ENCODE assay signal across 8 cellular contexts in the genomic region with DNA sequence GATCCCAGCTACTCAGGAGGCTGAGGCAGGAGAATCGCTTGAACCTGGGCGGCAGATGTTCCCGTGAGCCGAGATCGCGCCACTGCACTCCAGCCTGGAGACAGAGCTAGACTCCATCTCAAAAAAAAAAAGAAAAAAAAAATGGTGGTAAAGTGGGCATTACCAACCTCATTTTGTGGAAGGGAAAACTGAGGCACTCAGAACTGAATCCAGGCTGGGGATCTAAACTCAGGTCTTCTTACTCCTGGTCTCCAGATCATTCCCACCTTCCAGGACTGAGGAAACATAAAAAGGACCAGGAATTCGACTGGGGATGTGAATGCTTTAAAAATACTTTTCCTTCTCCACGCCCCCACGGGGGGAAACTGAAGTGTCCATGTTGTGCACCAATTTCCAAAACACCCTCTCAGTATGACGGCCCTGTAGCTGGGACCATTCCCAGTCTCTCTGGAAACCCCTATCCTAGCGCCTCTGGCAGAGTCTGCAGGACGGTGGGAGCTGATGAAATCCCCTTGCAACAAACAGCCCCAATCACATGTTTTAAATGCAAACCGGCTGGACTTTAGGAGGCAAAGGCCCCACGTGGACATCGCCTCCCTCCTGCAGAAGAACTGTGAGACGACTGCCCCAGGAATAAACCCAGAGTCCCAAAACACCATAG. TPM values are rescaled to one million over a fixed set of nuclear protein-coding genes. Genes with fewer than 3 reads are reported as not detected.
DNase-seq lines count a peak whose midpoint lies in the region; ATAC-seq, FAIRE-seq and TF ChIP-seq lines count a peak whose summit lies in the region.

No MANE protein-coding gene starts in this region.

- no peaks in the 10 kb centered on the region for H3K36me3 ChIP-seq in sigmoid colon

- peak overlapping the region; percentile 92 to 98 for H3K4me3 Mint-ChIP-seq in effector memory CD8-positive, alpha-beta T cell

- no peak for FAIRE-seq in frontal cortex (lab: Jason Lieb, UNC)

- no peaks in the 10 kb centered on the region for H3K27me3 Mint-ChIP-seq in effector memory CD8-positive, alpha-beta T cell

- ATAC-seq in effector memory CD8-positive, alpha-beta T cell (replicated peaks): no peak
- ATAC-seq in HG03460 (IDR thresholded peaks at IDR 0.05; ENCODE audit: unreplicated experiment): no peak

- intact Hi-C loops in sigmoid colon (cut with DNase I): loop anchor here (2.0 to 5.0 kb wide), 2 partner anchors 48 to 191 kb away; a partner anchor contains a TSS

- no peak for TF ChIP-seq POLR2A in sigmoid colon (IDR thresholded peaks at IDR 0.05)

- WGBS in sigmoid colon, 2 donors: 64 to 75% methylated on average over 16 of the region's 16 CpGs

- no peaks in the 10 kb centered on the region for H3K27me3 ChIP-seq in sigmoid colon

- DNase-seq in GM04504 (ENCODE audit: low read depth): peak; percentile 71
- DNase-seq in NCI-H69 (lab: John Stamatoyannopoulos, UW): peak; percentile 72
- DNase-seq in effector memory CD8-positive, alpha-beta T cell: no peak
- DNase-seq in sigmoid colon: peak; percentile 87
- DNase-seq in NCI-H2081 treated with DMSO at 0.1 percent for 48 hours (lab: John Stamatoyannopoulos, UW): no peak
- no peak for DNase-seq in GM10266 (ENCODE audit: extremely low spot score)
- no peak for DNase-seq in frontal cortex (ENCODE audit: low spot score in 2 of 2)

- H3K4me1 Mint-ChIP-seq in effector memory CD8-positive, alpha-beta T cell (ENCODE audit: low read depth in 2 of 2): peaks cover 35 to 47% of the 10 kb centered on the region in 2 donors

- peak overlapping the region; percentile 81 to 86 (median 84) for H3K27ac ChIP-seq in sigmoid colon

- H3K9me3 ChIP-seq in sigmoid colon: no peaks in the 10 kb centered on the region

- H3K27ac Mint-ChIP-seq in effector memory CD8-positive, alpha-beta T cell: peak overlapping the region; percentile 98

- no peaks in the 10 kb centered on the region for H3K9me3 Mint-ChIP-seq in effector memory CD8-positive, alpha-beta T cell

- H3K4me1 ChIP-seq in sigmoid colon: peaks cover 0 to 42% (median 35%) of the 10 kb centered on the region in 4 donors

- H3K4me3 ChIP-seq in sigmoid colon: no peak overlapping the region

- H3K36me3 Mint-ChIP-seq in effector memory CD8-positive, alpha-beta T cell (ENCODE audit: insufficient read depth): peaks cover 58% of the 10 kb centered on the region

- TF ChIP-seq CTCF in sigmoid colon (IDR thresholded peaks at IDR 0.05) (no peak), GM10266 (IDR thresholded peaks at IDR 0.05; ENCODE audit: control insufficient read depth, insufficient read depth, low read depth, missing control alignments) (no peak)

- TF ChIP-seq EP300 in sigmoid colon (IDR thresholded peaks at IDR 0.05): no peak

RNA-seq across cellular contexts. Expression of a gene that starts 8.9 kb away (rescaled TPM):
- total RNA-seq in sigmoid colon: 10 to 100 TPM; 13.6 to 18.6 (median 17.7) TPM
- 10 to 100 TPM in 2 of 3 donors, 1 to 10 TPM in 1; 9.9 to 81.6 (median 10.2) TPM for polyA plus RNA-seq in sigmoid colon
- 3.3 TPM for total RNA-seq in frontal cortex

Comparison
In these comparisons a context has a peak if more than half of its experiments do, and no peak if none do; other contexts are left out.
1. DNase-seq: peak in GM04504 (single experiment), NCI-H69 (single experiment) and sigmoid colon (single experiment); none in effector memory CD8-positive, alpha-beta T cell (0 of 3), NCI-H2081 treated with DMSO at 0.1 percent for 48 hours (single experiment), GM10266 (single experiment) and frontal cortex (0 of 2).